Comparison of ENCODE assay signal across 15 cellular contexts in genomic region chr2:168494190-168494711, GRCh38. TPM values are rescaled to one million over a fixed set of nuclear protein-coding genes. Genes with fewer than 3 reads are reported as not detected.
DNase-seq lines count a peak whose midpoint lies in the region; ATAC-seq and TF ChIP-seq lines count a peak whose summit lies in the region.
"Had no signal": no experiment of that assay in that cellular context is flagged by ENCODE, and none has a peak within 500 bp of the region (broad histone marks: within the 10 kb centered on the region; RNA-seq: fewer than 3 reads in every experiment).

No MANE protein-coding gene starts in this region.

- H3K4me1 ChIP-seq in Panc1 (ENCODE audit: control insufficient read depth, insufficient read depth, low read length) = peaks cover 14% of the 10 kb centered on the region

- no peak overlapping the region for H3K27ac ChIP-seq in Panc1 (ENCODE audit: low read length)
- H3K27ac ChIP-seq: BLaER1 had no signal

- CTCF ChIA-PET in Panc1 (lab: Charles Lee) = interaction anchor here (0.6 kb wide), 1 partner anchor 136 kb away, joined by 3 read pairs; no protein-coding TSS in a partner anchor

- ATAC-seq in Panc1 (0 out of 2 replicates have a peak, but pooled peaks have one; percentile 50), GM21529 (IDR thresholded peaks at IDR 0.05; ENCODE audit: unreplicated experiment) (no peak), GM18907 (IDR thresholded peaks at IDR 0.05; ENCODE audit: unreplicated experiment) (no peak)

- H3K36me3 ChIP-seq in Panc1 (ENCODE audit: control insufficient read depth, insufficient read depth, low read length) = no peaks in the 10 kb centered on the region

- H3K27me3 ChIP-seq in Panc1 (ENCODE audit: control insufficient read depth, insufficient read depth, low read length) = no peaks in the 10 kb centered on the region
- H3K27me3 ChIP-seq: BLaER1 had no signal

- H3K4me3 ChIP-seq in Panc1 (ENCODE audit: low read depth in 2 of 2, low read length in 2 of 2) = no peak overlapping the region
- H3K4me3 ChIP-seq: BLaER1 had no signal

- in situ Hi-C loops in Panc1 (cut with HindIII; ENCODE audit: low pct_unique_long_range_greater_than_20kb, low sequenced_read_pairs) = no loop called here

- intact Hi-C loops in Panc1 (cut with micrococcal nuclease; ENCODE audit: unreplicated experiment) = no loop called here

- peak; percentile 8 for DNase-seq in stimulated activated CD4-positive, alpha-beta T cell treated with anti-CD3 and anti-CD28 coated beads, Interleukin-4, amount 100 ng/mL, for 24 hours
- no peak for DNase-seq in stimulated activated CD4-positive, alpha-beta T cell treated with anti-CD3 and anti-CD28 coated beads, Interleukin-12 subunit alpha, Interleukin-12 subunit beta, amount 100 ng/mL, for 4 hours
- DNase-seq in Panc1 (ENCODE audit: low read depth, low spot score) (no peak), glomerular visceral epithelial cell (ENCODE audit: extremely low spot score) (peak; percentile 10), NCI-H1694 treated with DMSO at 0.1 percent for 48 hours (lab: John Stamatoyannopoulos, UW) (no peak), DMS153 treated with DMSO at 0.1 percent for 48 hours (lab: John Stamatoyannopoulos, UW; ENCODE audit: unreplicated experiment) (no peak)
- DNase-seq: activated effector memory CD4-positive, alpha-beta T cell treated with anti-CD3 and anti-CD28 coated beads, Interleukin-2, amount 50 U/mL, for 16 hours; effector CD8-positive, alpha-beta T cell; H7; kidney; NCI-H524 treated with DMSO at 0.1 percent for 48 hours; T-helper 2 cell had no signal

- POLR2A ChIA-PET in Panc1 (lab: Charles Lee) = no interaction called here

- BruUV-seq in Panc1 (replicated peaks; lab: Mats Ljungman, UMichigan) = no TSS peak

- TF ChIP-seq CTCF in Panc1 (IDR thresholded peaks at IDR 0.05) = peak; percentile 66

- H3K9me3 ChIP-seq in Panc1 (ENCODE audit: control insufficient read depth, insufficient read depth, low read depth, low read length) = no peaks in the 10 kb centered on the region

RNA-seq across cellular contexts. Expression of gene CERS6, which starts 38.2 kb away (rescaled TPM):
- 30.3 TPM for total RNA-seq in Panc1 (2021; ENCODE audit: unreplicated experiment)
- polyA plus RNA-seq in Panc1 (2012; ENCODE audit: insufficient read length) = 12.3 TPM

Comparison
In these comparisons a context has a peak if more than half of its experiments do, and no peak if none do; other contexts are left out.
1. DNase-seq: peak in stimulated activated CD4-positive, alpha-beta T cell treated with anti-CD3 and anti-CD28 coated beads, Interleukin-4, amount 100 ng/mL, for 24 hours (single experiment) and glomerular visceral epithelial cell (single experiment); none in stimulated activated CD4-positive, alpha-beta T cell treated with anti-CD3 and anti-CD28 coated beads, Interleukin-12 subunit alpha, Interleukin-12 subunit beta, amount 100 ng/mL, for 4 hours (single experiment), Panc1 (single experiment), NCI-H1694 treated with DMSO at 0.1 percent for 48 hours (single experiment) and DMS153 treated with DMSO at 0.1 percent for 48 hours (single experiment).